In genomic region chr7:11294965-11295364, GRCh38 we compare ENCODE assay signal across 23 cellular contexts.
"Had no signal": no experiment of that assay in that cellular context is flagged by ENCODE, and none has a peak within 500 bp of the region (broad histone marks: within the 10 kb centered on the region; RNA-seq: fewer than 3 reads in every experiment).

No MANE protein-coding gene starts in this region.

- ATAC-seq: activated T-cell treated with anti-CD3 and anti-CD28 coated beads, Interleukin-2, amount 50 U/mL, for 72 hours; left lung had no signal

- H3K27me3 ChIP-seq: ascending aorta, breast epithelium, left lung, transverse colon, uterus had no signal

- H3K4me1 ChIP-seq: ascending aorta, breast epithelium, left lung, transverse colon, uterus had no signal

- H3K36me3 ChIP-seq: ascending aorta, breast epithelium, left lung, transverse colon, uterus had no signal

- H3K4me3 ChIP-seq: ascending aorta, breast epithelium, left lung, transverse colon, uterus had no signal

- H3K9me3 ChIP-seq: ascending aorta, breast epithelium, left lung, transverse colon, uterus had no signal

- DNase-seq: activated CD4-positive, alpha-beta T cell treated with anti-CD3 and anti-CD28 coated beads for 1 hour; activated CD4-positive, alpha-beta T cell treated with anti-CD3 and anti-CD28 coated beads, Interleukin-2, amount 50 U/mL, for 4 hours; activated effector memory CD4-positive, alpha-beta T cell treated with anti-CD3 and anti-CD28 coated beads, Interleukin-2, amount 50 U/mL, for 16 hours; activated T-cell treated with anti-CD3 and anti-CD28 coated beads, Interleukin-2, amount 50 U/mL, for 72 hours; cortex of kidney; erythroblast; hypothalamus; left lung; nephron progenitor cell; occipital lobe; posterior cingulate gyrus; retina; stimulated activated CD4-positive, alpha-beta T cell treated with anti-CD3 and anti-CD28 coated beads, Interleukin-12 subunit alpha, Interleukin-12 subunit beta, amount 100 ng/mL, for 4 hours; stimulated activated CD4-positive, alpha-beta T cell treated with anti-CD3 and anti-CD28 coated beads, Interleukin-2, amount 100 ng/mL, for 24 hours; stimulated activated naive CD4-positive, alpha-beta T cell treated with Interleukin-2 at 50 U/mL for 16 hours; substantia nigra; transverse colon; uterus had no signal

- FAIRE-seq: endometrium, frontal cortex, keratinocyte had no signal

- H3K27ac ChIP-seq: ascending aorta, breast epithelium, left lung, transverse colon, uterus had no signal
